In genomic region chr1:198018529-198018928, GRCh38 we compare ENCODE assay signal across 11 cellular contexts.
DNase-seq lines count a peak whose midpoint lies in the region; TF ChIP-seq lines count a peak whose summit lies in the region.
"Had no signal": no experiment of that assay in that cellular context is flagged by ENCODE, and none has a peak within 500 bp of the region (broad histone marks: within the 10 kb centered on the region; RNA-seq: fewer than 3 reads in every experiment).

No MANE protein-coding gene starts in this region.

- H3K36me3 Mint-ChIP-seq in HFFc6 (ENCODE audit: low read depth) (no peaks in the 10 kb centered on the region; the same call in 1 of the 2 replicates), endothelial cell (ENCODE audit: low read depth, unreplicated experiment) (no peaks in the 10 kb centered on the region)

- no peaks in the 10 kb centered on the region for H3K9me3 Mint-ChIP-seq in HFFc6
- no peaks in the 10 kb centered on the region for H3K9me3 Mint-ChIP-seq in endothelial cell (ENCODE audit: unreplicated experiment)
- H3K9me3 Mint-ChIP-seq: dendritic cell treated with granulocyte-macrophage colony-stimulating factor and Interleukin-4, amounts not matched to agents 40 ng/mL and 50 ng/mL, for 4 days had no signal

- H3K36me3 ChIP-seq in adipocyte (ENCODE audit: control insufficient read depth, insufficient read depth, low read length, severe bottlenecking), result no peaks in the 10 kb centered on the region
- H3K36me3 ChIP-seq: HAP-1 had no signal

- no peaks in the 10 kb centered on the region for H3K9me3 ChIP-seq in adipocyte (ENCODE audit: control insufficient read depth, low read length)
- H3K9me3 ChIP-seq: HAP-1 had no signal

- TF ChIP-seq CTCF in HFFc6 (IDR thresholded peaks at IDR 0.05), result no peak
- TF ChIP-seq CTCF in endothelial cell (IDR thresholded peaks at IDR 0.05; ENCODE audit: unreplicated experiment), result no peak

- peak overlapping the region; percentile 84 for H3K27ac Mint-ChIP-seq in HFFc6
- H3K27ac Mint-ChIP-seq in endothelial cell (ENCODE audit: unreplicated experiment), result no peak overlapping the region
- H3K27ac Mint-ChIP-seq: dendritic cell treated with granulocyte-macrophage colony-stimulating factor and Interleukin-4, amounts not matched to agents 40 ng/mL and 50 ng/mL, for 4 days had no signal

- no peaks in the 10 kb centered on the region for H3K27me3 ChIP-seq in adipocyte (replicated peaks; ENCODE audit: control insufficient read depth, insufficient read depth, low read length)

- no peak overlapping the region for H3K9ac ChIP-seq in adipocyte (ENCODE audit: low read length)

- no peaks in the 10 kb centered on the region for H3K4me1 ChIP-seq in adipocyte (ENCODE audit: control insufficient read depth, insufficient read depth, low read length)

- H3K4me3 Mint-ChIP-seq in HFFc6 (peak overlapping the region; percentile 51), endothelial cell (ENCODE audit: unreplicated experiment) (no peak overlapping the region)
- H3K4me3 Mint-ChIP-seq: dendritic cell treated with granulocyte-macrophage colony-stimulating factor and Interleukin-4, amounts not matched to agents 40 ng/mL and 50 ng/mL, for 4 days had no signal

- DNase-seq in AG20443 (ENCODE audit: low spot score), result peak; percentile 78
- peak; percentile 99 for DNase-seq in HFFc6
- peak; percentile 79 for DNase-seq in adipocyte (ENCODE audit: low read depth)
- peak; percentile 78 for DNase-seq in islet precursor cell
- DNase-seq in effector CD4-positive, alpha-beta T cell, result no peak
- DNase-seq in NOMO-1 (lab: John Stamatoyannopoulos, UW; ENCODE audit: unreplicated experiment in 2 of 2), result no peak
- no peak for DNase-seq in endothelial cell (ENCODE audit: low spot score)
- DNase-seq in NCI-H146 treated with DMSO at 0.1 percent for 48 hours (lab: John Stamatoyannopoulos, UW; ENCODE audit: unreplicated experiment), result no peak
- DNase-seq: NCI-H345 had no signal

- H3K4me1 Mint-ChIP-seq in HFFc6 (ENCODE audit: low read depth), result peaks cover 53% of the 10 kb centered on the region
- H3K4me1 Mint-ChIP-seq in endothelial cell (ENCODE audit: unreplicated experiment), result no peaks in the 10 kb centered on the region

- no peaks in the 10 kb centered on the region; the same call in none of the 2 replicates for H3K27me3 Mint-ChIP-seq in HFFc6 (ENCODE audit: insufficient read depth)
- H3K27me3 Mint-ChIP-seq in endothelial cell (ENCODE audit: unreplicated experiment), result peaks cover 3% of the 10 kb centered on the region
- H3K27me3 Mint-ChIP-seq: dendritic cell treated with granulocyte-macrophage colony-stimulating factor and Interleukin-4, amounts not matched to agents 40 ng/mL and 50 ng/mL, for 4 days had no signal

- H3K4me3 ChIP-seq in adipocyte (ENCODE audit: low read length), result no peak overlapping the region
- H3K4me3 ChIP-seq: HAP-1 had no signal

Comparison
In these comparisons a context has a peak if more than half of its experiments do, and no peak if none do; other contexts are left out.
1. DNase-seq: peak in AG20443 (single experiment), HFFc6 (single experiment), adipocyte (single experiment) and islet precursor cell (single experiment); none in effector CD4-positive, alpha-beta T cell (single experiment), NOMO-1 (0 of 2), endothelial cell (single experiment) and NCI-H146 treated with DMSO at 0.1 percent for 48 hours (single experiment).